In genomic region chr18:56166914-56167313, GRCh38 we compare ENCODE assay signal across 22 cellular contexts.
DNase-seq lines count a peak whose midpoint lies in the region; ATAC-seq and TF ChIP-seq lines count a peak whose summit lies in the region.
"Had no signal": no experiment of that assay in that cellular context is flagged by ENCODE, and none has a peak within 500 bp of the region (broad histone marks: within the 10 kb centered on the region; RNA-seq: fewer than 3 reads in every experiment).

No MANE protein-coding gene starts in this region.

- no peaks in the 10 kb centered on the region for H4K20me1 ChIP-seq in PC-3 (ENCODE audit: low read length)

- no peaks in the 10 kb centered on the region for H3K79me2 ChIP-seq in PC-3 (ENCODE audit: low read length)

- H3K4me3 ChIP-seq in PC-3 (ENCODE audit: low read length) (no peak overlapping the region), rectal smooth muscle tissue (ENCODE audit: low read length) (no peak overlapping the region), SJCRH30 (no peak overlapping the region)
- H3K4me3 ChIP-seq: A549, cardiac muscle cell, GM23338, left ventricle myocardium inferior, tibial artery had no signal

- POLR2A ChIA-PET in PC-3 (lab: Charles Lee; ENCODE audit: unreplicated experiment), result no interaction called here

- H3K4me2 ChIP-seq in PC-3 (ENCODE audit: low read length), result no peak overlapping the region
- H3K4me2 ChIP-seq: GM23338 had no signal

- no TSS peak for BruUV-seq in PC-3 (replicated peaks; lab: Mats Ljungman, UMichigan)

- no peak overlapping the region for H3K27ac ChIP-seq in PC-3 (ENCODE audit: low read length)
- H3K27ac ChIP-seq in rectal smooth muscle tissue (ENCODE audit: low read depth, low read length), result peak overlapping the region; percentile 40
- no peak overlapping the region for H3K27ac ChIP-seq in SJCRH30
- H3K27ac ChIP-seq: left ventricle myocardium inferior, tibial artery had no signal

- H3F3A ChIP-seq in PC-3 (ENCODE audit: low read length, unreplicated experiment), result peaks cover 6% of the 10 kb centered on the region

- H3K9ac ChIP-seq in PC-3 (ENCODE audit: low read length), result no peak overlapping the region
- H3K9ac ChIP-seq in rectal smooth muscle tissue (ENCODE audit: low read length), result no peak overlapping the region

- DNase-seq in AG08395 (ENCODE audit: low spot score) (peak; percentile 30), PC-3 (peak; percentile 21), left lobe of liver (ENCODE audit: low spot score) (no peak), SJCRH30 (no peak), NCI-H524 treated with DMSO at 0.1 percent for 48 hours (lab: John Stamatoyannopoulos, UW) (no peak)
- DNase-seq: activated CD8-positive, alpha-beta T cell treated with anti-CD3 and anti-CD28 coated beads for 36 hours; DMS153; left ventricle myocardium inferior; natural killer cell; NCI-H1092; NCI-H1694 treated with DMSO at 0.1 percent for 48 hours; NCI-H2171 treated with DMSO at 0.1 percent for 48 hours; NCI-H526; stimulated activated naive CD8-positive, alpha-beta T cell treated with anti-CD3 and anti-CD28 coated beads, Interleukin-15, Interleukin-2, amounts not matched to agents 100 U/mL and 50 U/mL, for 24 hours; T-helper 17 cell; tibial artery had no signal

- H3K9me2 ChIP-seq in PC-3 (replicated peaks; ENCODE audit: low read length), result no peaks in the 10 kb centered on the region

- H2AFZ ChIP-seq in PC-3 (ENCODE audit: low read length), result no peak overlapping the region
- H2AFZ ChIP-seq: GM23338 had no signal

- H3K36me3 ChIP-seq in PC-3 (ENCODE audit: low read depth, low read length) (no peaks in the 10 kb centered on the region), rectal smooth muscle tissue (ENCODE audit: control insufficient read depth, insufficient read depth, low read length) (no peaks in the 10 kb centered on the region), SJCRH30 (no peaks in the 10 kb centered on the region)
- H3K36me3 ChIP-seq: cardiac muscle cell, left ventricle myocardium inferior, tibial artery had no signal

- no peak for TF ChIP-seq CTCF in PC-3 (conservative IDR thresholded peaks at IDR 0.05; ENCODE audit: low read depth, low read length)

- no peaks in the 10 kb centered on the region for H3K27me3 ChIP-seq in PC-3 (ENCODE audit: low read length)
- H3K27me3 ChIP-seq in rectal smooth muscle tissue (ENCODE audit: control insufficient read depth, insufficient read depth, low read length), result no peaks in the 10 kb centered on the region
- H3K27me3 ChIP-seq in SJCRH30, result no peaks in the 10 kb centered on the region
- H3K27me3 ChIP-seq: cardiac muscle cell, tibial artery had no signal

- H3K9me3 ChIP-seq in PC-3 (ENCODE audit: low read length) (no peaks in the 10 kb centered on the region), SJCRH30 (replicated peaks) (no peaks in the 10 kb centered on the region)
- H3K9me3 ChIP-seq: A549, left ventricle myocardium inferior, tibial artery had no signal

- H3K4me1 ChIP-seq in PC-3 (ENCODE audit: insufficient read depth, low read length) (peaks cover 46% of the 10 kb centered on the region), rectal smooth muscle tissue (ENCODE audit: control insufficient read depth, insufficient read depth, low read length) (peaks cover 26% of the 10 kb centered on the region), SJCRH30 (no peaks in the 10 kb centered on the region)

- ATAC-seq in PC-3 (no peak), left lobe of liver (peak; percentile 26), HG03196 (IDR thresholded peaks at IDR 0.05; ENCODE audit: unreplicated experiment) (no peak), HG02610 (IDR thresholded peaks at IDR 0.05; ENCODE audit: unreplicated experiment) (no peak)
- ATAC-seq: A549; activated CD8-positive, alpha-beta T cell treated with anti-CD3 and anti-CD28 coated beads for 36 hours; GM23338; natural killer cell; stimulated activated naive CD8-positive, alpha-beta T cell treated with anti-CD3 and anti-CD28 coated beads, Interleukin-15, Interleukin-2, amounts not matched to agents 100 U/mL and 50 U/mL, for 24 hours; T-helper 17 cell had no signal

- intact Hi-C loops in PC-3 (cut with micrococcal nuclease), result loop anchor here (5.0 to 10.0 kb wide), 2 partner anchors 65 to 312 kb away; no protein-coding TSS in a partner anchor

- CTCF ChIA-PET in PC-3 (lab: Charles Lee), result no interaction called here

Comparison
In these comparisons a context has a peak if more than half of its experiments do, and no peak if none do; other contexts are left out.
1. DNase-seq: peak in AG08395 (single experiment) and PC-3 (single experiment); none in left lobe of liver (single experiment), SJCRH30 (0 of 2) and NCI-H524 treated with DMSO at 0.1 percent for 48 hours (single experiment).